10 cellular contexts compared by ENCODE assay signal in the genomic region with DNA sequence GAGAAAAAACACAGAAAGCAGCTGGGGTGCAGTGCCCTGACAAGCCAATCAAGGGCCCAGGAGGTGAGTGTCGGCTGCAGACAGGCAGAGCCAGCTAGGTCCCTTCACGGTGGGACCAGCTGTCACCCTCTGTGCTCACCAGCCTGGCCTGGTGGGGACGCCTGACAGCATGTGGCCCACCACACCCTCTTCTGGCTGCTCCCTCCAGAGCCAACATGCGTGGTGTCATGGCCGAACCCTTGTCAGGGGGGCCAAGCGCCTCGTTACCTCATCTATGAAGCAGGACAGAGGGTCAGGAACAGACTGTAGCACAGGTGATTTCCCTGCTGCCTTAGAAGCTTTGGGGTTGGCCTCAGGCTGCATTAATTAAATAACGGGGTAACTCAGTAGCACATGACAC. TPM values are rescaled to one million over a fixed set of nuclear protein-coding genes. Genes with fewer than 3 reads are reported as not detected.
DNase-seq lines count a peak whose midpoint lies in the region; ATAC-seq and TF ChIP-seq lines count a peak whose summit lies in the region.
"Had no signal": no experiment of that assay in that cellular context is flagged by ENCODE, and none has a peak within 500 bp of the region (broad histone marks: within the 10 kb centered on the region; RNA-seq: fewer than 3 reads in every experiment).

No MANE protein-coding gene starts in this region.

- no peak overlapping the region for H3K4me2 ChIP-seq in hepatocyte

- no peaks in the 10 kb centered on the region for H3K27me3 Mint-ChIP-seq in WTC11 (ENCODE audit: low read depth)
- H3K27me3 Mint-ChIP-seq in stimulated activated naive B cell treated with anti-CD40 and anti-IgM and Interleukin-4, amounts not matched to agents 10 μg/mL and 1 μg/mL and 100 μg/mL, for 72 hours: no peaks in the 10 kb centered on the region

- no peak overlapping the region for H3K4me3 Mint-ChIP-seq in WTC11
- no peak overlapping the region for H3K4me3 Mint-ChIP-seq in stimulated activated naive B cell treated with anti-CD40 and anti-IgM and Interleukin-4, amounts not matched to agents 10 μg/mL and 1 μg/mL and 100 μg/mL, for 72 hours

- H3K79me2 ChIP-seq in hepatocyte: peaks cover 85% of the 10 kb centered on the region

- no peaks in the 10 kb centered on the region for H3K9me3 Mint-ChIP-seq in WTC11
- H3K9me3 Mint-ChIP-seq in stimulated activated naive B cell treated with anti-CD40 and anti-IgM and Interleukin-4, amounts not matched to agents 10 μg/mL and 1 μg/mL and 100 μg/mL, for 72 hours: no peaks in the 10 kb centered on the region

- H3K4me1 Mint-ChIP-seq in WTC11: peaks cover 28% of the 10 kb centered on the region
- peaks cover 55 to 82% of the 10 kb centered on the region in 2 donors for H3K4me1 Mint-ChIP-seq in stimulated activated naive B cell treated with anti-CD40 and anti-IgM and Interleukin-4, amounts not matched to agents 10 μg/mL and 1 μg/mL and 100 μg/mL, for 72 hours

- H3K4me3 ChIP-seq in hepatocyte: no peak overlapping the region
- H3K4me3 ChIP-seq: testis had no signal

- TF ChIP-seq CTCF in WTC11 (IDR thresholded peaks at IDR 0.05) (no peak), hepatocyte (IDR thresholded peaks at IDR 0.05; ENCODE audit: poor library complexity) (no peak)

- no peaks in the 10 kb centered on the region for H3K27me3 ChIP-seq in hepatocyte
- H3K27me3 ChIP-seq: testis had no signal

- no peak overlapping the region for H2AFZ ChIP-seq in hepatocyte

- H3K9me2 ChIP-seq in hepatocyte (replicated peaks; ENCODE audit: insufficient read depth): no peaks in the 10 kb centered on the region

- 97% methylated on average over 8 of the region's 8 CpGs for WGBS in hepatocyte (ENCODE audit: low lambda C conversion rate, missing lambda C conversion rate)

- DNase-seq in NCI-H82 (lab: John Stamatoyannopoulos, UW) (peak; percentile 82), NCI-H82 treated with DMSO at 0.1 percent for 48 hours (lab: John Stamatoyannopoulos, UW; ENCODE audit: unreplicated experiment) (no peak), WTC11 (ENCODE audit: low spot score) (no peak), hepatocyte (ENCODE audit: low spot score) (no peak), AG08396 (ENCODE audit: low spot score) (no peak), AML-193 (lab: John Stamatoyannopoulos, UW) (no peak)
- no peak for DNase-seq in stimulated activated naive B cell treated with anti-CD40 and anti-IgM and Interleukin-4, amounts not matched to agents 10 μg/mL and 1 μg/mL and 100 μg/mL, for 72 hours
- DNase-seq: SHP77, testis had no signal

- POLR2A ChIA-PET in WTC11 (lab: Charles Lee): no interaction called here

- ATAC-seq in WTC11 (no peak), GM18519 (IDR thresholded peaks at IDR 0.05; ENCODE audit: low FRiP score, unreplicated experiment) (no peak)
- peak in 1 of 2 donors; percentile 24 for ATAC-seq in stimulated activated naive B cell treated with anti-CD40 and anti-IgM and Interleukin-4, amounts not matched to agents 10 μg/mL and 1 μg/mL and 100 μg/mL, for 72 hours (replicated peaks)

- no peaks in the 10 kb centered on the region for H3K36me3 Mint-ChIP-seq in WTC11
- H3K36me3 Mint-ChIP-seq in stimulated activated naive B cell treated with anti-CD40 and anti-IgM and Interleukin-4, amounts not matched to agents 10 μg/mL and 1 μg/mL and 100 μg/mL, for 72 hours: peaks cover 17 to 27% of the 10 kb centered on the region in 2 donors

- peaks cover 37% of the 10 kb centered on the region for H4K20me1 ChIP-seq in hepatocyte (ENCODE audit: insufficient read depth, poor library complexity, severe bottlenecking)

- CTCF ChIA-PET in WTC11 (lab: Charles Lee): interaction anchor here (1.5 to 2.1 kb wide), 4 partner anchors 8 to 112 kb away, joined by 7 to 19 read pairs (median 8); a partner anchor contains a TSS

- H3K27ac ChIP-seq in hepatocyte: peak overlapping the region; percentile 89
- H3K27ac ChIP-seq: testis had no signal

- no peaks in the 10 kb centered on the region for H3K9me3 ChIP-seq in hepatocyte (ENCODE audit: low read depth)
- H3K9me3 ChIP-seq: testis had no signal

- peaks cover 23% of the 10 kb centered on the region for H3K4me1 ChIP-seq in hepatocyte (ENCODE audit: insufficient read depth)

- H3K36me3 ChIP-seq in hepatocyte (replicated peaks; ENCODE audit: insufficient read depth, low read depth): no peaks in the 10 kb centered on the region

- H3K27ac Mint-ChIP-seq in WTC11: peak overlapping the region; percentile 71; the same call in 1 of the 2 replicates
- H3K27ac Mint-ChIP-seq in stimulated activated naive B cell treated with anti-CD40 and anti-IgM and Interleukin-4, amounts not matched to agents 10 μg/mL and 1 μg/mL and 100 μg/mL, for 72 hours: peak overlapping the region; percentile 95

TF ChIP-seq in WTC11, 78 proteins besides CTCF, POLR2A, EP300 and RAD21:
- TF ChIP-seq, protein P1, sequence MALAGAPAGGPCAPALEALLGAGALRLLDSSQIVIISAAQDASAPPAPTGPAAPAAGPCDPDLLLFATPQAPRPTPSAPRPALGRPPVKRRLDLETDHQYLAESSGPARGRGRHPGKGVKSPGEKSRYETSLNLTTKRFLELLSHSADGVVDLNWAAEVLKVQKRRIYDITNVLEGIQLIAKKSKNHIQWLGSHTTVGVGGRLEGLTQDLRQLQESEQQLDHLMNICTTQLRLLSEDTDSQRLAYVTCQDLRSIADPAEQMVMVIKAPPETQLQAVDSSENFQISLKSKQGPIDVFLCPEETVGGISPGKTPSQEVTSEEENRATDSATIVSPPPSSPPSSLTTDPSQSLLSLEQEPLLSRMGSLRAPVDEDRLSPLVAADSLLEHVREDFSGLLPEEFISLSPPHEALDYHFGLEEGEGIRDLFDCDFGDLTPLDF (CRISPR knock-in tag; IDR thresholded peaks at IDR 0.05): no peak
- no peak for TF ChIP-seq OVOL2 (CRISPR knock-in tag; IDR thresholded peaks at IDR 0.05; ENCODE audit: borderline replicate concordance)
- TF ChIP-seq NR1H2 (CRISPR knock-in tag; IDR thresholded peaks at IDR 0.05): no peak
- TF ChIP-seq, protein P2, sequence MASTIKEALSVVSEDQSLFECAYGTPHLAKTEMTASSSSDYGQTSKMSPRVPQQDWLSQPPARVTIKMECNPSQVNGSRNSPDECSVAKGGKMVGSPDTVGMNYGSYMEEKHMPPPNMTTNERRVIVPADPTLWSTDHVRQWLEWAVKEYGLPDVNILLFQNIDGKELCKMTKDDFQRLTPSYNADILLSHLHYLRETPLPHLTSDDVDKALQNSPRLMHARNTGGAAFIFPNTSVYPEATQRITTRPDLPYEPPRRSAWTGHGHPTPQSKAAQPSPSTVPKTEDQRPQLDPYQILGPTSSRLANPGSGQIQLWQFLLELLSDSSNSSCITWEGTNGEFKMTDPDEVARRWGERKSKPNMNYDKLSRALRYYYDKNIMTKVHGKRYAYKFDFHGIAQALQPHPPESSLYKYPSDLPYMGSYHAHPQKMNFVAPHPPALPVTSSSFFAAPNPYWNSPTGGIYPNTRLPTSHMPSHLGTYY (CRISPR knock-in tag; IDR thresholded peaks at IDR 0.05): no peak
- no peak for TF ChIP-seq FOXP1 (CRISPR knock-in tag; IDR thresholded peaks at IDR 0.05; ENCODE audit: borderline replicate concordance)
- TF ChIP-seq, protein P3, sequence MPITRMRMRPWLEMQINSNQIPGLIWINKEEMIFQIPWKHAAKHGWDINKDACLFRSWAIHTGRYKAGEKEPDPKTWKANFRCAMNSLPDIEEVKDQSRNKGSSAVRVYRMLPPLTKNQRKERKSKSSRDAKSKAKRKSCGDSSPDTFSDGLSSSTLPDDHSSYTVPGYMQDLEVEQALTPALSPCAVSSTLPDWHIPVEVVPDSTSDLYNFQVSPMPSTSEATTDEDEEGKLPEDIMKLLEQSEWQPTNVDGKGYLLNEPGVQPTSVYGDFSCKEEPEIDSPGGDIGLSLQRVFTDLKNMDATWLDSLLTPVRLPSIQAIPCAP (CRISPR knock-in tag; IDR thresholded peaks at IDR 0.05): no peak
- no peak for TF ChIP-seq SMAD3 (CRISPR knock-in tag; IDR thresholded peaks at IDR 0.05; ENCODE audit: borderline replicate concordance)
- no peak for TF ChIP-seq TP53 (CRISPR knock-in tag; IDR thresholded peaks at IDR 0.05)
- TF ChIP-seq TEAD4 (CRISPR knock-in tag; IDR thresholded peaks at IDR 0.05): no peak
- TF ChIP-seq ZNF416 (CRISPR knock-in tag; IDR thresholded peaks at IDR 0.05): no peak
- TF ChIP-seq SMAD4 (CRISPR knock-in tag; IDR thresholded peaks at IDR 0.05): no peak
- no peak for TF ChIP-seq SOX15 (CRISPR knock-in tag; IDR thresholded peaks at IDR 0.05)
- TF ChIP-seq NFYB (CRISPR knock-in tag; conservative IDR thresholded peaks at IDR 0.05; ENCODE audit: low read depth): no peak
- TF ChIP-seq ETV6 (CRISPR knock-in tag; IDR thresholded peaks at IDR 0.05): no peak
- TF ChIP-seq TEAD1 (CRISPR knock-in tag; IDR thresholded peaks at IDR 0.05): no peak
- TF ChIP-seq NR3C1 (CRISPR knock-in tag; conservative IDR thresholded peaks at IDR 0.05; ENCODE audit: low read depth): no peak
- no peak for TF ChIP-seq GTF2I (CRISPR knock-in tag; conservative IDR thresholded peaks at IDR 0.05)
- no peak for TF ChIP-seq SP1 (CRISPR knock-in tag; conservative IDR thresholded peaks at IDR 0.05)
- TF ChIP-seq, protein P4, sequence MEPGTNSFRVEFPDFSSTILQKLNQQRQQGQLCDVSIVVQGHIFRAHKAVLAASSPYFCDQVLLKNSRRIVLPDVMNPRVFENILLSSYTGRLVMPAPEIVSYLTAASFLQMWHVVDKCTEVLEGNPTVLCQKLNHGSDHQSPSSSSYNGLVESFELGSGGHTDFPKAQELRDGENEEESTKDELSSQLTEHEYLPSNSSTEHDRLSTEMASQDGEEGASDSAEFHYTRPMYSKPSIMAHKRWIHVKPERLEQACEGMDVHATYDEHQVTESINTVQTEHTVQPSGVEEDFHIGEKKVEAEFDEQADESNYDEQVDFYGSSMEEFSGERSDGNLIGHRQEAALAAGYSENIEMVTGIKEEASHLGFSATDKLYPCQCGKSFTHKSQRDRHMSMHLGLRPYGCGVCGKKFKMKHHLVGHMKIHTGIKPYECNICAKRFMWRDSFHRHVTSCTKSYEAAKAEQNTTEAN (CRISPR knock-in tag; IDR thresholded peaks at IDR 0.05): no peak
- TF ChIP-seq RORB (CRISPR knock-in tag; IDR thresholded peaks at IDR 0.05): no peak

RNA-seq across cellular contexts. Expression of a gene that starts 40.0 kb away (rescaled TPM):
- total RNA-seq in WTC11 (2021): 236 to 310 TPM (median 307 TPM) in 3 replicates
- 51.5 and 54.9 TPM in 2 replicates for total RNA-seq in hepatocyte
- 144 and 188 TPM in 2 replicates for polyA plus RNA-seq in hepatocyte

RNA-seq across cellular contexts. Expression of a gene that starts 43.9 kb away (rescaled TPM):
- total RNA-seq in WTC11 (2021): 11.6 to 17.3 TPM (median 13.1 TPM) in 3 replicates
- total RNA-seq in hepatocyte: 3.9 and 11.0 TPM in 2 replicates
- 15.0 and 18.1 TPM in 2 replicates for polyA plus RNA-seq in hepatocyte

RNA-seq across cellular contexts. Expression of a gene that starts 58.8 kb away (rescaled TPM):
- total RNA-seq in WTC11 (2021): 44.5 to 51.2 TPM (median 47.4 TPM) in 3 replicates
- total RNA-seq in hepatocyte: 55.8 and 72.6 TPM in 2 replicates
- polyA plus RNA-seq in hepatocyte: 156 and 169 TPM in 2 replicates
